2 cellular contexts compared by ENCODE assay signal in the genomic region with DNA sequence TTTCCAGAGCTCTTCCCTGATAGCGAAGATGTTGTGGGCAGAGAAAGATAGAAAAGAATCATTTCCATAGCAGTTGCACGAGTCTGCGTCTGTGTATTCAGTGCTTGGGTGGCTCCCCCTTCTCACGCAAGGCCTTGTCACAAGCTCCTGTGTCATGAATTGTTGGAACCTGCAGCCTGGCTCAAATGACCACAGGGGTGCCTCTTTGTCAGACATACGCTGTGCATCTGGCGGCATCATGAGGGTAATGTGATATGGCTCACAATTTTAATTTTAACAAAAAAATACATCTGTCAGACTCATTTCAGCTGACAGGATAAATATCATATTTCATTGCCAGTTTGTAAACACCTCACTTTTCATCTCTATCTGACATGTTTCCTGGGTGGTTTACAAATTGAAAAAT.
TF ChIP-seq lines count a peak whose summit lies in the region.

No MANE protein-coding gene starts in this region.

TF ChIP-seq in SK-N-SH treated with all-trans-retinoic acid at 6 μM for 48 hours, 23 proteins besides CTCF, POLR2A, EP300 and RAD21 (continued from another document):
- no peak for TF ChIP-seq ARNTL (CRISPR knock-in tag; IDR thresholded peaks at IDR 0.05; ENCODE audit: borderline replicate concordance, low read depth)
- TF ChIP-seq OSR1 (CRISPR knock-in tag; IDR thresholded peaks at IDR 0.05): no peak
- TF ChIP-seq GLIS3 (CRISPR knock-in tag; IDR thresholded peaks at IDR 0.05): no peak
- TF ChIP-seq RARB (CRISPR knock-in tag; IDR thresholded peaks at IDR 0.05): no peak
- TF ChIP-seq BACH2 (CRISPR knock-in tag; IDR thresholded peaks at IDR 0.05; ENCODE audit: borderline replicate concordance): no peak
- no peak for TF ChIP-seq TCF4 (CRISPR knock-in tag; IDR thresholded peaks at IDR 0.05; ENCODE audit: borderline replicate concordance)
- TF ChIP-seq, protein P1, sequence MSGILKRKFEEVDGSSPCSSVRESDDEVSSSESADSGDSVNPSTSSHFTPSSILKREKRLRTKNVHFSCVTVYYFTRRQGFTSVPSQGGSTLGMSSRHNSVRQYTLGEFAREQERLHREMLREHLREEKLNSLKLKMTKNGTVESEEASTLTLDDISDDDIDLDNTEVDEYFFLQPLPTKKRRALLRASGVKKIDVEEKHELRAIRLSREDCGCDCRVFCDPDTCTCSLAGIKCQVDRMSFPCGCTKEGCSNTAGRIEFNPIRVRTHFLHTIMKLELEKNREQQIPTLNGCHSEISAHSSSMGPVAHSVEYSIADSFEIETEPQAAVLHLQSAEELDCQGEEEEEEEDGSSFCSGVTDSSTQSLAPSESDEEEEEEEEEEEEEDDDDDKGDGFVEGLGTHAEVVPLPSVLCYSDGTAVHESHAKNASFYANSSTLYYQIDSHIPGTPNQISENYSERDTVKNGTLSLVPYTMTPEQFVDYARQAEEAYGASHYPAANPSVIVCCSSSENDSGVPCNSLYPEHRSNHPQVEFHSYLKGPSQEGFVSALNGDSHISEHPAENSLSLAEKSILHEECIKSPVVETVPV (CRISPR knock-in tag; IDR thresholded peaks at IDR 0.05): no peak
- TF ChIP-seq ESRRG (CRISPR knock-in tag; IDR thresholded peaks at IDR 0.05): no peak
- TF ChIP-seq ZNF70 (CRISPR knock-in tag; IDR thresholded peaks at IDR 0.05): no peak
- TF ChIP-seq, protein P2, sequence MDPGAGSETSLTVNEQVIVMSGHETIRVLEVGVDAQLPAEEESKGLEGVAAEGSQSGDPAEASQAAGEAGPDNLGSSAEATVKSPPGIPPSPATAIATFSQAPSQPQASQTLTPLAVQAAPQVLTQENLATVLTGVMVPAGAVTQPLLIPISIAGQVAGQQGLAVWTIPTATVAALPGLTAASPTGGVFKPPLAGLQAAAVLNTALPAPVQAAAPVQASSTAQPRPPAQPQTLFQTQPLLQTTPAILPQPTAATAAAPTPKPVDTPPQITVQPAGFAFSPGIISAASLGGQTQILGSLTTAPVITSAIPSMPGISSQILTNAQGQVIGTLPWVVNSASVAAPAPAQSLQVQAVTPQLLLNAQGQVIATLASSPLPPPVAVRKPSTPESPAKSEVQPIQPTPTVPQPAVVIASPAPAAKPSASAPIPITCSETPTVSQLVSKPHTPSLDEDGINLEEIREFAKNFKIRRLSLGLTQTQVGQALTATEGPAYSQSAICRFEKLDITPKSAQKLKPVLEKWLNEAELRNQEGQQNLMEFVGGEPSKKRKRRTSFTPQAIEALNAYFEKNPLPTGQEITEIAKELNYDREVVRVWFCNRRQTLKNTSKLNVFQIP (CRISPR knock-in tag; IDR thresholded peaks at IDR 0.05; ENCODE audit: borderline replicate concordance, low read depth): no peak
- TF ChIP-seq ZC3H10 (CRISPR knock-in tag; IDR thresholded peaks at IDR 0.05): no peak
- TF ChIP-seq SNAI2 (CRISPR knock-in tag; IDR thresholded peaks at IDR 0.05): no peak
- TF ChIP-seq, protein P3, sequence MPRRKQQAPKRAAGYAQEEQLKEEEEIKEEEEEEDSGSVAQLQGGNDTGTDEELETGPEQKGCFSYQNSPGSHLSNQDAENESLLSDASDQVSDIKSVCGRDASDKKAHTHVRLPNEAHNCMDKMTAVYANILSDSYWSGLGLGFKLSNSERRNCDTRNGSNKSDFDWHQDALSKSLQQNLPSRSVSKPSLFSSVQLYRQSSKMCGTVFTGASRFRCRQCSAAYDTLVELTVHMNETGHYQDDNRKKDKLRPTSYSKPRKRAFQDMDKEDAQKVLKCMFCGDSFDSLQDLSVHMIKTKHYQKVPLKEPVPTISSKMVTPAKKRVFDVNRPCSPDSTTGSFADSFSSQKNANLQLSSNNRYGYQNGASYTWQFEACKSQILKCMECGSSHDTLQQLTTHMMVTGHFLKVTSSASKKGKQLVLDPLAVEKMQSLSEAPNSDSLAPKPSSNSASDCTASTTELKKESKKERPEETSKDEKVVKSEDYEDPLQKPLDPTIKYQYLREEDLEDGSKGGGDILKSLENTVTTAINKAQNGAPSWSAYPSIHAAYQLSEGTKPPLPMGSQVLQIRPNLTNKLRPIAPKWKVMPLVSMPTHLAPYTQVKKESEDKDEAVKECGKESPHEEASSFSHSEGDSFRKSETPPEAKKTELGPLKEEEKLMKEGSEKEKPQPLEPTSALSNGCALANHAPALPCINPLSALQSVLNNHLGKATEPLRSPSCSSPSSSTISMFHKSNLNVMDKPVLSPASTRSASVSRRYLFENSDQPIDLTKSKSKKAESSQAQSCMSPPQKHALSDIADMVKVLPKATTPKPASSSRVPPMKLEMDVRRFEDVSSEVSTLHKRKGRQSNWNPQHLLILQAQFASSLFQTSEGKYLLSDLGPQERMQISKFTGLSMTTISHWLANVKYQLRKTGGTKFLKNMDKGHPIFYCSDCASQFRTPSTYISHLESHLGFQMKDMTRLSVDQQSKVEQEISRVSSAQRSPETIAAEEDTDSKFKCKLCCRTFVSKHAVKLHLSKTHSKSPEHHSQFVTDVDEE (CRISPR knock-in tag; IDR thresholded peaks at IDR 0.05): no peak
- TF ChIP-seq ZNF565 (CRISPR knock-in tag; conservative IDR thresholded peaks at IDR 0.05; ENCODE audit: low read depth): no peak

TF ChIP-seq in SK-N-SH, 30 proteins besides CTCF, POLR2A, EP300 and RAD21 (continued from another document):
- TF ChIP-seq, protein P4, sequence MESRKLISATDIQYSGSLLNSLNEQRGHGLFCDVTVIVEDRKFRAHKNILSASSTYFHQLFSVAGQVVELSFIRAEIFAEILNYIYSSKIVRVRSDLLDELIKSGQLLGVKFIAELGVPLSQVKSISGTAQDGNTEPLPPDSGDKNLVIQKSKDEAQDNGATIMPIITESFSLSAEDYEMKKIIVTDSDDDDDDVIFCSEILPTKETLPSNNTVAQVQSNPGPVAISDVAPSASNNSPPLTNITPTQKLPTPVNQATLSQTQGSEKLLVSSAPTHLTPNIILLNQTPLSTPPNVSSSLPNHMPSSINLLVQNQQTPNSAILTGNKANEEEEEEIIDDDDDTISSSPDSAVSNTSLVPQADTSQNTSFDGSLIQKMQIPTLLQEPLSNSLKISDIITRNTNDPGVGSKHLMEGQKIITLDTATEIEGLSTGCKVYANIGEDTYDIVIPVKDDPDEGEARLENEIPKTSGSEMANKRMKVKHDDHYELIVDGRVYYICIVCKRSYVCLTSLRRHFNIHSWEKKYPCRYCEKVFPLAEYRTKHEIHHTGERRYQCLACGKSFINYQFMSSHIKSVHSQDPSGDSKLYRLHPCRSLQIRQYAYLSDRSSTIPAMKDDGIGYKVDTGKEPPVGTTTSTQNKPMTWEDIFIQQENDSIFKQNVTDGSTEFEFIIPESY (IDR thresholded peaks at IDR 0.05; ENCODE audit: borderline replicate concordance, low read depth): no peak
- TF ChIP-seq FOXJ3 (CRISPR knock-in tag; IDR thresholded peaks at IDR 0.05): no peak
- no peak for TF ChIP-seq FOSL2 (IDR thresholded peaks at IDR 0.05; ENCODE audit: borderline replicate concordance, low read depth)
